20 cellular contexts compared by ENCODE assay signal in the genomic region with DNA sequence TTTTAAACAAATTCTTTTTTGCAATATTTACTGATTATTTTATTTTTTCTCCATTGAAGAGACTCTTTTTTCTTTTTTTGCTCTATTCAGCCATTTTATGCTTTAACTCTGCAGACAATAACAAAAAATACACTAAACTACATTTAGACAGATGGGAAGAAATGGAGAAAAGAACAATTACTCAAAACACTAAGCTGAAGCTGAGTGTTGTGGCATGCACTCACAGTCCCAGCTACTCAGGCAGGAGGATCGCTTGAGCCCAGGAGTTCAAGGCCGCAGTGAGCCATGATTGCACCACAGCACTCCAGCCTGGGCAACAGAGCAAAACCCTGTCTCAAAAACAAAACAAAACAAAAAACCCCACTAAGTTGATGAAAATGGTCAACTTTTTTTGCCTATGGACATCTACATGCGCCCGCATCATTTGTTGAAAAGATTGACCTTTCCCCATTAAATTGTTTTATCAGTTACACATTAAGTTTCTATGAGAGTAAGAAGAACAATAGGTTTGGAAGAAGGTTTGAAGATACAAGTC. TPM values are rescaled to one million over a fixed set of nuclear protein-coding genes. Genes with fewer than 3 reads are reported as not detected.
DNase-seq lines count a peak whose midpoint lies in the region; ATAC-seq and TF ChIP-seq lines count a peak whose summit lies in the region.
"Had no signal": no experiment of that assay in that cellular context is flagged by ENCODE, and none has a peak within 500 bp of the region (broad histone marks: within the 10 kb centered on the region; RNA-seq: fewer than 3 reads in every experiment).

No MANE protein-coding gene starts in this region.

- no peaks in the 10 kb centered on the region for H3K27me3 Mint-ChIP-seq in WTC11 (ENCODE audit: low read depth)

- H3K4me3 ChIP-seq in ovary = no peak overlapping the region
- no peak overlapping the region for H3K4me3 ChIP-seq in subcutaneous abdominal adipose tissue (ENCODE audit: low read depth in 1 of 5, low read length in 5 of 5)
- H3K4me3 ChIP-seq: BLaER1 had no signal

- H3K9me3 ChIP-seq in ovary = no peaks in the 10 kb centered on the region
- peaks cover 0 to 6% (median 5%) of the 10 kb centered on the region in 5 donors for H3K9me3 ChIP-seq in subcutaneous abdominal adipose tissue (ENCODE audit: control insufficient read depth in 5 of 5, low read length in 5 of 5)

- H3K27ac ChIP-seq in ovary (peak overlapping the region in 1 of 2 donors; percentile 2), subcutaneous abdominal adipose tissue (ENCODE audit: low read depth, low read length) (peak overlapping the region; percentile 66)
- H3K27ac ChIP-seq: BLaER1, HL-60 had no signal

- no peak for ATAC-seq in WTC11
- ATAC-seq in left lobe of liver = peak; percentile 88
- ATAC-seq in HG03108 (IDR thresholded peaks at IDR 0.05; ENCODE audit: unreplicated experiment) = no peak
- no peak for ATAC-seq in HG02678 (IDR thresholded peaks at IDR 0.05; ENCODE audit: unreplicated experiment)
- ATAC-seq: HCT116 had no signal

- no peak overlapping the region for H3K27ac Mint-ChIP-seq in WTC11
- H3K27ac Mint-ChIP-seq: CD14-positive monocyte; CD4-positive, alpha-beta memory T cell; HFFc6 had no signal

- peaks cover 6% of the 10 kb centered on the region for H3K36me3 Mint-ChIP-seq in WTC11
- H3K36me3 Mint-ChIP-seq: CD14-positive monocyte had no signal

- H3K27me3 ChIP-seq in ovary = no peaks in the 10 kb centered on the region
- H3K27me3 ChIP-seq in subcutaneous abdominal adipose tissue (ENCODE audit: control insufficient read depth in 5 of 5, insufficient read depth in 4 of 5, low read length in 5 of 5) = no peaks in the 10 kb centered on the region
- H3K27me3 ChIP-seq: BLaER1 had no signal

- H3K4me1 Mint-ChIP-seq in WTC11 = no peaks in the 10 kb centered on the region
- H3K4me1 Mint-ChIP-seq: CD14-positive monocyte; CD4-positive, alpha-beta memory T cell had no signal

- no peak overlapping the region for H3K4me3 Mint-ChIP-seq in WTC11
- H3K4me3 Mint-ChIP-seq: CD14-positive monocyte; CD4-positive, alpha-beta memory T cell; HFFc6 had no signal

- peaks cover 7% of the 10 kb centered on the region for H3K9me3 Mint-ChIP-seq in WTC11

- POLR2A ChIA-PET in WTC11 (lab: Charles Lee) = no interaction called here

- CTCF ChIA-PET in WTC11 (lab: Charles Lee) = interaction anchor here (0.6 kb wide), 1 partner anchor 290 kb away, joined by 3 read pairs; a partner anchor contains a TSS

- no peaks in the 10 kb centered on the region for H3K36me3 ChIP-seq in ovary
- H3K36me3 ChIP-seq in subcutaneous abdominal adipose tissue (ENCODE audit: control insufficient read depth in 5 of 5, insufficient read depth in 5 of 5, low read length in 5 of 5) = no peaks in the 10 kb centered on the region
- H3K36me3 ChIP-seq: BLaER1 had no signal

- H3K9ac ChIP-seq in subcutaneous abdominal adipose tissue (ENCODE audit: low read length in 5 of 5) = no peak overlapping the region
- H3K9ac ChIP-seq: BLaER1 had no signal

- no peak for TF ChIP-seq POLR2A in ovary (IDR thresholded peaks at IDR 0.05)

- H3K4me1 ChIP-seq in ovary (ENCODE audit: insufficient read depth) (peaks cover 15% of the 10 kb centered on the region), subcutaneous abdominal adipose tissue (ENCODE audit: control insufficient read depth in 5 of 5, insufficient read depth in 5 of 5, low read length in 5 of 5) (peaks cover 0 to 35% (median 15%) of the 10 kb centered on the region in 5 donors)
- H3K4me1 ChIP-seq: BLaER1 had no signal

- TF ChIP-seq CTCF in WTC11 (IDR thresholded peaks at IDR 0.05) (no peak), ovary (IDR thresholded peaks at IDR 0.05) (no peak)

- no peak for TF ChIP-seq EP300 in ovary (IDR thresholded peaks at IDR 0.05)

- 61 to 78% (median 71%) methylated on average over 4 of the region's 4 CpGs for WGBS in ovary, 3 donors

- intact Hi-C loops in ovary (cut with DNase I) = no loop called here

- DNase-seq in WTC11 (ENCODE audit: low spot score) (no peak), left lobe of liver (ENCODE audit: low spot score) (peak; percentile 55), ovary (peak; percentile 49 to 72 (median 64)), NCI-H1105 treated with DMSO at 0.1 percent for 48 hours (lab: John Stamatoyannopoulos, UW) (no peak)
- DNase-seq: 8988T; CD4-positive, alpha-beta memory T cell; DMS153; DMS79; GDM1; GOT3; H7; HFFc6; IMR-90 had no signal

TF ChIP-seq in WTC11, 78 proteins besides CTCF, POLR2A, EP300 and RAD21:
- peak; percentile 49 for TF ChIP-seq GABPB1 (CRISPR knock-in tag; IDR thresholded peaks at IDR 0.05)
- no peak for TF ChIP-seq ZBTB21 (CRISPR knock-in tag; IDR thresholded peaks at IDR 0.05; ENCODE audit: borderline replicate concordance)

RNA-seq across cellular contexts. Expression of a gene that starts 43.0 kb away (rescaled TPM):
- total RNA-seq in WTC11 (2021) (14.2 to 16.0 TPM (median 14.4 TPM) in 3 replicates), left lobe of liver (5.0 TPM), ovary (10 to 100 TPM; 10.5 to 19.6 (median 17.7) TPM)
- 10 to 100 TPM in 1 of 2 donors, 1 to 10 TPM in 1; 9.9 to 13.6 TPM for polyA plus RNA-seq in ovary

Comparison
In these comparisons a context has a peak if more than half of its experiments do, and no peak if none do; other contexts are left out.
1. DNase-seq: peak in left lobe of liver (single experiment) and ovary (5 of 5); none in WTC11 (single experiment) and NCI-H1105 treated with DMSO at 0.1 percent for 48 hours (single experiment).